Comparison of ENCODE assay signal across 16 cellular contexts in genomic region chr5:71954329-71954728, GRCh38.
DNase-seq lines count a peak whose midpoint lies in the region; ATAC-seq and TF ChIP-seq lines count a peak whose summit lies in the region.
"Had no signal": no experiment of that assay in that cellular context is flagged by ENCODE, and none has a peak within 500 bp of the region (broad histone marks: within the 10 kb centered on the region; RNA-seq: fewer than 3 reads in every experiment).

No MANE protein-coding gene starts in this region.

- peaks cover 5% of the 10 kb centered on the region for H3K4me1 Mint-ChIP-seq in type B pancreatic cell (ENCODE audit: unreplicated experiment)
- H3K4me1 Mint-ChIP-seq: CD14-positive monocyte; CD4-positive, alpha-beta memory T cell; IgD-negative memory B cell had no signal

- WGBS in IMR-90 (ENCODE audit: extremely low coverage in 2 of 2, insufficient read length in 1 of 2), 2 experiments: 60% methylated on average over 1 of the region's 4 CpGs; no CpG with 5 or more reads in 1 of the 2 experiments
- WGBS in body of pancreas, 2 donors: 23 to 28% methylated on average over 4 of the region's 4 CpGs

- peak overlapping the region; percentile 94 for H3K27ac Mint-ChIP-seq in type B pancreatic cell
- H3K27ac Mint-ChIP-seq: CD14-positive monocyte; CD4-positive, alpha-beta memory T cell; IgD-negative memory B cell had no signal

- intact Hi-C loops in IMR-90 (cut with micrococcal nuclease): no loop called here
- intact Hi-C loops in body of pancreas (cut with DNase I): no loop called here

- no peak for TF ChIP-seq RAD21 in IMR-90 (IDR thresholded peaks at IDR 0.05; ENCODE audit: low read length)

- H4K91ac ChIP-seq in IMR-90 (ENCODE audit: insufficient read depth, low read depth, low read length): no peak overlapping the region

- H3K23ac ChIP-seq in IMR-90 (ENCODE audit: low read depth, low read length): no peak overlapping the region

- H3K36me3 ChIP-seq in IMR-90 (ENCODE audit: control insufficient read depth, insufficient read depth, low read length) (no peaks in the 10 kb centered on the region), body of pancreas (replicated peaks in 1 of 2; ENCODE audit: insufficient read depth in 1 of 2, low read depth in 2 of 2) (no peaks in the 10 kb centered on the region)
- H3K36me3 ChIP-seq: BLaER1, HAP-1 had no signal

- no peaks in the 10 kb centered on the region for H3K79me1 ChIP-seq in IMR-90 (ENCODE audit: low read depth in 1 of 2, low read length in 2 of 2)

- no peaks in the 10 kb centered on the region for H3K9me3 Mint-ChIP-seq in type B pancreatic cell

- H3K27ac ChIP-seq in IMR-90 (ENCODE audit: insufficient read depth, low read length) (no peak overlapping the region), body of pancreas (no peak overlapping the region)
- H3K27ac ChIP-seq: BLaER1, HL-60 had no signal

- H2AK9ac ChIP-seq in IMR-90 (replicated peaks; ENCODE audit: low read depth, low read length, poor library complexity): no peak overlapping the region

- no peaks in the 10 kb centered on the region for H3K9me1 ChIP-seq in IMR-90 (ENCODE audit: insufficient read depth, low read length)

- no peak overlapping the region for H3K4me3 ChIP-seq in IMR-90 (ENCODE audit: insufficient read depth, low read depth, low read length)
- no peak overlapping the region for H3K4me3 ChIP-seq in body of pancreas
- H3K4me3 ChIP-seq: BLaER1, HAP-1 had no signal

- no peak for TF ChIP-seq POLR2A in IMR-90 (IDR thresholded peaks at IDR 0.05; ENCODE audit: low read depth, low read length)
- no peak for TF ChIP-seq POLR2A in body of pancreas (IDR thresholded peaks at IDR 0.05)

- H2AFZ ChIP-seq in IMR-90 (replicated peaks; ENCODE audit: low read length, poor library complexity): peak overlapping the region; percentile 41

- no peak overlapping the region for H3K14ac ChIP-seq in IMR-90 (replicated peaks; ENCODE audit: low read depth, low read length)

- H4K20me1 ChIP-seq in IMR-90 (ENCODE audit: insufficient read depth, low read length): no peaks in the 10 kb centered on the region
- H4K20me1 ChIP-seq: BLaER1 had no signal

- TF ChIP-seq CTCF in IMR-90 (conservative IDR thresholded peaks at IDR 0.05; ENCODE audit: low read depth, low read length) (no peak), body of pancreas (IDR thresholded peaks at IDR 0.05) (no peak), type B pancreatic cell (conservative IDR thresholded peaks at IDR 0.05) (no peak)

- no peak overlapping the region for H2BK5ac ChIP-seq in IMR-90 (ENCODE audit: low read depth, low read length, poor library complexity, severe bottlenecking)

- H3K56ac ChIP-seq in IMR-90 (ENCODE audit: extremely low read depth, insufficient read depth, low read length): no peak overlapping the region

- dilution Hi-C loops in IMR-90 (cut with HindIII; ENCODE audit: low sequenced_read_pairs, unreplicated experiment): no loop called here

- no peak overlapping the region for H3K18ac ChIP-seq in IMR-90 (ENCODE audit: low read depth, low read length)

- H2BK15ac ChIP-seq in IMR-90 (ENCODE audit: low read depth, low read length): no peak overlapping the region

- POLR2A ChIA-PET in IMR-90 (lab: Charles Lee; ENCODE audit: unreplicated experiment): no interaction called here

- H2AK5ac ChIP-seq in IMR-90 (ENCODE audit: low read depth, low read length): no peak overlapping the region

- no peaks in the 10 kb centered on the region for H3K36me3 Mint-ChIP-seq in type B pancreatic cell
- H3K36me3 Mint-ChIP-seq: CD14-positive monocyte; CD4-positive, alpha-beta memory T cell; IgD-negative memory B cell had no signal

- H3K9ac ChIP-seq in IMR-90 (ENCODE audit: low read depth, low read length): no peak overlapping the region
- H3K9ac ChIP-seq: BLaER1 had no signal

- peaks cover 10% of the 10 kb centered on the region for H3K27me3 Mint-ChIP-seq in type B pancreatic cell

- H4K8ac ChIP-seq in IMR-90 (ENCODE audit: low read depth in 2 of 2, low read length in 2 of 2): no peak overlapping the region

- H2BK20ac ChIP-seq in IMR-90 (ENCODE audit: low read depth, low read length): no peak overlapping the region

- no peaks in the 10 kb centered on the region for H3K9me3 ChIP-seq in IMR-90 (ENCODE audit: control insufficient read depth, insufficient read depth, low read length)
- H3K9me3 ChIP-seq in body of pancreas: no peaks in the 10 kb centered on the region

- H3K4me3 Mint-ChIP-seq in type B pancreatic cell: no peak overlapping the region
- H3K4me3 Mint-ChIP-seq: CD14-positive monocyte; CD4-positive, alpha-beta memory T cell; IgD-negative memory B cell had no signal

- no peak overlapping the region for H3K4me2 ChIP-seq in IMR-90 (ENCODE audit: low read depth, low read length)
- H3K4me2 ChIP-seq: BLaER1 had no signal

- H3K4me1 ChIP-seq in IMR-90 (ENCODE audit: control insufficient read depth, insufficient read depth, low read length): no peaks in the 10 kb centered on the region
- H3K4me1 ChIP-seq in body of pancreas: peaks cover 10% of the 10 kb centered on the region
- H3K4me1 ChIP-seq: BLaER1, HAP-1 had no signal

- no peak overlapping the region for H2BK120ac ChIP-seq in IMR-90 (ENCODE audit: low read depth, low read length)

- CTCF ChIA-PET in IMR-90 (lab: Yijun Ruan, JAX): no interaction called here

- H3K4ac ChIP-seq in IMR-90 (ENCODE audit: low read depth, low read length): no peak overlapping the region

- H4K5ac ChIP-seq in IMR-90 (ENCODE audit: low read depth, low read length): no peak overlapping the region

- in situ Hi-C loops in IMR-90 (cut with MboI; ENCODE audit: low sequenced_read_pairs): no loop called here

- no peak for ATAC-seq in IMR-90 (ENCODE audit: low read depth)
- ATAC-seq in body of pancreas: peak; percentile 42
- no peak for ATAC-seq in HG03039 (IDR thresholded peaks at IDR 0.05; ENCODE audit: unreplicated experiment)

- DNase-seq in IMR-90 (no peak), body of pancreas (peak in 3 of 4 donors; percentile 52 to 70 (median 67)), left kidney (ENCODE audit: low read depth, low spot score) (peak; percentile 10), type B pancreatic cell (ENCODE audit: extremely low spot score, unreplicated experiment) (no peak), NCI-H2227 (lab: John Stamatoyannopoulos, UW; ENCODE audit: unreplicated experiment) (no peak), NCI-H1694 (lab: John Stamatoyannopoulos, UW) (no peak)
- DNase-seq: 8988T; CD4-positive, alpha-beta memory T cell; DMS79 treated with DMSO at 0.1 percent for 48 hours; GF-D8 had no signal

- H3K27me3 ChIP-seq in IMR-90 (ENCODE audit: control insufficient read depth, insufficient read depth, low read length) (peaks cover 16% of the 10 kb centered on the region), body of pancreas (no peaks in the 10 kb centered on the region)
- H3K27me3 ChIP-seq: BLaER1 had no signal

- BruUV-seq in IMR-90 (replicated peaks; lab: Mats Ljungman, UMichigan): no TSS peak

TF ChIP-seq in IMR-90, 13 proteins besides CTCF, POLR2A, EP300 and RAD21:
- TF ChIP-seq, protein P1, sequence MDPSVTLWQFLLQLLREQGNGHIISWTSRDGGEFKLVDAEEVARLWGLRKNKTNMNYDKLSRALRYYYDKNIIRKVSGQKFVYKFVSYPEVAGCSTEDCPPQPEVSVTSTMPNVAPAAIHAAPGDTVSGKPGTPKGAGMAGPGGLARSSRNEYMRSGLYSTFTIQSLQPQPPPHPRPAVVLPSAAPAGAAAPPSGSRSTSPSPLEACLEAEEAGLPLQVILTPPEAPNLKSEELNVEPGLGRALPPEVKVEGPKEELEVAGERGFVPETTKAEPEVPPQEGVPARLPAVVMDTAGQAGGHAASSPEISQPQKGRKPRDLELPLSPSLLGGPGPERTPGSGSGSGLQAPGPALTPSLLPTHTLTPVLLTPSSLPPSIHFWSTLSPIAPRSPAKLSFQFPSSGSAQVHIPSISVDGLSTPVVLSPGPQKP (IDR thresholded peaks at IDR 0.05; ENCODE audit: borderline replicate concordance, low read depth, low read length): no peak
TF ChIP-seq in IMR-90: peak in this region for 0.

Comparison
In these comparisons a context has a peak if more than half of its experiments do, and no peak if none do; other contexts are left out.
1. DNase-seq: peak in body of pancreas (3 of 4) and left kidney (single experiment); none in IMR-90 (single experiment), type B pancreatic cell (single experiment), NCI-H2227 (single experiment) and NCI-H1694 (single experiment).